23 cellular contexts compared by ENCODE assay signal in the genomic region with DNA sequence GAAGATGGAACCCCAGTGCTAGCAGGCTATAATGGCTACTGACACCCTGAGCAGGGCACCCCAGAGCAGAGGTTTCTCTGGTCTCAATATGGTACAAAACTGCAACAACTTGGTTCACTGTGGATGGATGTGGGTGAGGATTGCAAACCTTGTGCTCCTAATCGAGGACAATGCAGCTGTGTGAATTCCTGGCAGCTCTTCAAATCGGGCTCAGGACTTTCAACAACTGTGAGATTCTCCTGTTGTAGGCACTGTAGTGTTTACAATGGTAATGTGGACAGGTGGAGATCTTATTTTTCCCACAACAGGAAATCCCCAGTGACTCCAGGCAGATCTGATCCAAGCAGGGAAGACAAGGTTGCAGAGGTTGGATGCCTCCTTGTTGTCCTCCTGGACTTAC.
"Had no signal": no experiment of that assay in that cellular context is flagged by ENCODE, and none has a peak within 500 bp of the region (broad histone marks: within the 10 kb centered on the region; RNA-seq: fewer than 3 reads in every experiment).

No MANE protein-coding gene starts in this region.

- H3K36me3 ChIP-seq: MG63 had no signal

- H3K9me3 ChIP-seq: MG63, SK-N-SH had no signal

- H3K27me3 ChIP-seq: MG63 had no signal

- DNase-seq: IMR-90, Karpas-422, KG1, MG63, NCI-H1092, NCI-H1105 treated with DMSO at 0.1 percent for 48 hours, NCI-H1417 treated with DMSO at 0.1 percent for 48 hours, NCI-H146, NCI-H1694 treated with DMSO at 0.1 percent for 48 hours, NCI-H1930, NCI-H2081, NCI-H2107, NCI-H2227 treated with DMSO at 0.1 percent for 48 hours, NCI-H526, NCI-H82, Right ventricle myocardium superior, RPMI8226, SIG-M5, SK-N-SH, SW 1271, T-cell had no signal

- FAIRE-seq: HepG2, RCC 7860 had no signal

- H3K4me3 ChIP-seq: MG63 had no signal
